1 cellular context compared by ENCODE assay signal in genomic region chr9:97363661-97364299, GRCh38.
TF ChIP-seq lines count a peak whose summit lies in the region.

No MANE protein-coding gene starts in this region.

TF ChIP-seq in HepG2, 621 proteins besides CTCF, POLR2A, EP300 and RAD21:
- TF ChIP-seq ZNF232 (CRISPR knock-in tag; IDR thresholded peaks at IDR 0.05; ENCODE audit: borderline replicate concordance) = 0 out of 2 replicates have a peak, but pooled peaks have one; percentile 30
- 0 out of 2 replicates have a peak, but pooled peaks have one; percentile 30 for TF ChIP-seq ZSCAN25 (CRISPR knock-in tag; IDR thresholded peaks at IDR 0.05)
- no peak for TF ChIP-seq KAT7 (CRISPR knock-in tag; IDR thresholded peaks at IDR 0.05; ENCODE audit: borderline replicate concordance)
- no peak for TF ChIP-seq ZNF883 (CRISPR knock-in tag; IDR thresholded peaks at IDR 0.05; ENCODE audit: not compliant biosample characterization)
- peak; percentile 53; the same call in 1 of the 2 replicates for TF ChIP-seq RARA (CRISPR knock-in tag; IDR thresholded peaks at IDR 0.05)
- TF ChIP-seq NKX3-1 (CRISPR knock-in tag; IDR thresholded peaks at IDR 0.05) = no peak
- no peak for TF ChIP-seq ZNF337 (CRISPR knock-in tag; IDR thresholded peaks at IDR 0.05; ENCODE audit: borderline replicate concordance, low read depth)
- no peak for TF ChIP-seq ZBTB14 (CRISPR knock-in tag; IDR thresholded peaks at IDR 0.05)
